ENCODE assay signal across 16 cellular contexts in genomic region chr1:47534417-47534816, GRCh38.
DNase-seq lines count a peak whose midpoint lies in the region; ATAC-seq and TF ChIP-seq lines count a peak whose summit lies in the region.
"Had no signal": no experiment of that assay in that cellular context is flagged by ENCODE, and none has a peak within 500 bp of the region (broad histone marks: within the 10 kb centered on the region; RNA-seq: fewer than 3 reads in every experiment).

No MANE protein-coding gene starts in this region.

- H3K27ac ChIP-seq in HUES6 (ENCODE audit: low read depth, low read length), result no peak overlapping the region; the same call in 1 of the 2 replicates
- H3K27ac ChIP-seq: psoas muscle, vagina had no signal

- H3K9ac ChIP-seq in HUES6 (ENCODE audit: low read length), result peak overlapping the region; percentile 29

- peak overlapping the region; percentile 49 for H3K27ac Mint-ChIP-seq in chondrocyte (ENCODE audit: unreplicated experiment)
- peak overlapping the region in 1 of 6 donors; percentile 24 for H3K27ac Mint-ChIP-seq in naive B cell
- H3K27ac Mint-ChIP-seq: activated T-helper 1 cell treated with anti-CD3 and anti-CD28 coated beads, Interleukin-12 subunit alpha, Interleukin-12 subunit beta, Interleukin-2, Interleukin-4 antibody, amounts not matched to agents 30 ng/mL and 10 ng/mL and 1 ng/mL, durations not matched to agents 14 hours and 24 hours and 36 hours had no signal

- H3K36me3 ChIP-seq in HUES6 (ENCODE audit: control insufficient read depth, insufficient read depth, low read length), result no peaks in the 10 kb centered on the region
- H3K36me3 ChIP-seq: vagina had no signal

- peaks cover 5% of the 10 kb centered on the region for H3K9me3 ChIP-seq in HUES6 (ENCODE audit: control insufficient read depth, insufficient read depth, low read depth, low read length)
- H3K9me3 ChIP-seq: vagina had no signal

- peaks cover 2% of the 10 kb centered on the region for H3K36me3 Mint-ChIP-seq in chondrocyte (ENCODE audit: low read depth)
- H3K36me3 Mint-ChIP-seq in naive B cell, result no peaks in the 10 kb centered on the region

- H3K27me3 ChIP-seq in HUES6 (ENCODE audit: control insufficient read depth, insufficient read depth, low read length), result peaks cover 9% of the 10 kb centered on the region; the same call in 1 of the 2 replicates
- H3K27me3 ChIP-seq: vagina had no signal

- H3K9me3 Mint-ChIP-seq in chondrocyte (ENCODE audit: low read depth) (peaks cover 3% of the 10 kb centered on the region), naive B cell (peaks cover 0 to 11% (median 9%) of the 10 kb centered on the region in 7 donors)

- peaks cover 34% of the 10 kb centered on the region for H3K4me1 ChIP-seq in HUES6 (ENCODE audit: control insufficient read depth, insufficient read depth, low read length)

- H3K4me3 ChIP-seq in HUES6 (ENCODE audit: low read depth, low read length), result 0 out of 2 replicates have a peak overlapping the region, but pooled peaks have one; percentile 56

- peaks cover 11% of the 10 kb centered on the region for H3K27me3 Mint-ChIP-seq in chondrocyte (ENCODE audit: low read depth)
- H3K27me3 Mint-ChIP-seq in naive B cell, result peaks cover 59 to 65% (median 64%) of the 10 kb centered on the region in 3 donors

- intact Hi-C loops in head of caudate nucleus (cut with DNase I), result no loop called here

- H3K4me3 Mint-ChIP-seq in chondrocyte (ENCODE audit: unreplicated experiment) (no peak overlapping the region), naive B cell (peak overlapping the region in 6 of 8 donors; percentile 3 to 75 (median 49))
- H3K4me3 Mint-ChIP-seq: activated T-helper 1 cell treated with anti-CD3 and anti-CD28 coated beads, Interleukin-12 subunit alpha, Interleukin-12 subunit beta, Interleukin-2, Interleukin-4 antibody, amounts not matched to agents 30 ng/mL and 10 ng/mL and 1 ng/mL, durations not matched to agents 14 hours and 24 hours and 36 hours had no signal

- H3K4me1 Mint-ChIP-seq in chondrocyte (ENCODE audit: low read depth) (peaks cover 21% of the 10 kb centered on the region), naive B cell (peaks cover 13 to 21% (median 21%) of the 10 kb centered on the region in 3 donors)

- DNase-seq in AG08395 (ENCODE audit: low spot score), result peak; percentile 51
- no peak for DNase-seq in chondrocyte (ENCODE audit: low spot score)
- no peak for DNase-seq in naive B cell
- no peak for DNase-seq in NCI-H1105 treated with DMSO at 0.1 percent for 48 hours (lab: John Stamatoyannopoulos, UW)
- no peak for DNase-seq in stimulated activated naive CD8-positive, alpha-beta T cell treated with anti-CD3 and anti-CD28 coated beads, Interleukin-15, Interleukin-2, amounts not matched to agents 100 U/mL and 50 U/mL, for 24 hours
- DNase-seq in head of caudate nucleus, result no peak
- no peak for DNase-seq in activated T-cell treated with anti-CD3 and anti-CD28 coated beads for 4 hours
- DNase-seq: activated CD4-positive, alpha-beta T cell treated with anti-CD3 and anti-CD28 coated beads, Interleukin-2, amount 50 U/mL, for 1 hour; EL; HCEC 1CT; NCI-H510A; psoas muscle; stimulated activated CD4-positive, alpha-beta T cell treated with anti-CD3 and anti-CD28 coated beads, Interleukin-2, amount 100 ng/mL, for 24 hours had no signal

- TF ChIP-seq CTCF in chondrocyte (IDR thresholded peaks at IDR 0.05), result no peak

- ATAC-seq in naive B cell (ENCODE audit: low read depth in 2 of 2), result no peak
- no peak for ATAC-seq in stimulated activated naive CD8-positive, alpha-beta T cell treated with anti-CD3 and anti-CD28 coated beads, Interleukin-15, Interleukin-2, amounts not matched to agents 100 U/mL and 50 U/mL, for 24 hours
